Comparison of ENCODE assay signal across 8 cellular contexts in the genomic region with DNA sequence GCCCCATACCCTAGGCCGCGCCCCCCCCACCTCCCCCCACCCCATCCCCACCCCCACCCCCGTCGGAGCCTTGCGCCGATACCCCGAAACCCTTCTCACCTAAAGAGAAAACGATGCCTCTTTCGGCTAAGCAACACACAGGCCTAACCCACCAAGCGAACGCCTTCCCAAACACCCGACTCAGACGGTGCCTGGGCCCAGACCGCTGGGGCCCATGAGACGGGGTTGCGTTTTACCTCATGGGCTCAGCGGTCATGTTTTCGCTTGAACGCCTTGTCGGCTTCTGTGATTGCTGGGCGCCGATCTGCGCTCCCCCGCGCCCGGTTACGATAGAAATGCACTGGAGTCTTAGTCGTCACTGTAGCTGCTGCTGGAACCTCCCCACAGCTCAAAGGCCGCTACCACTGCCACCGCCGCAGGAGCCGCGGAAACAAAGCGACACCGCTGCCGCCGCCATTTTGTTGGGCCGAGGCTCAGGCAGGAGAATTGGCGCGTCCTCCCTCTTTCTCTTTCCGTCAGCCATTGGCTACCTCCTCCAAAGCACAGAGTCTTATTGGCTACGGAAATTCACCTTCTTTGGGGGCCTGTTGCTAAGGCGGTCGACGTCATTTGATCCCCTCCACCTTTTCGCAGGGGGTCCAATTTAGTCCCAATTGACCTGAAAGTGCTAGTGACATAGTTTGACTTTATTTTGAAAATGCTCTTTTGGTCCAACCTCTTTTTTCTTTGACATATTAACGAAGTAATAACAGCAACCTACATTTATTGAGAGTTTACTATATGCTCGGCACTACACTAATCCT. TPM values are rescaled to one million over a fixed set of nuclear protein-coding genes. Genes with fewer than 3 reads are reported as not detected.
DNase-seq lines count a peak whose midpoint lies in the region; ATAC-seq and TF ChIP-seq lines count a peak whose summit lies in the region.

A gene with protein sequence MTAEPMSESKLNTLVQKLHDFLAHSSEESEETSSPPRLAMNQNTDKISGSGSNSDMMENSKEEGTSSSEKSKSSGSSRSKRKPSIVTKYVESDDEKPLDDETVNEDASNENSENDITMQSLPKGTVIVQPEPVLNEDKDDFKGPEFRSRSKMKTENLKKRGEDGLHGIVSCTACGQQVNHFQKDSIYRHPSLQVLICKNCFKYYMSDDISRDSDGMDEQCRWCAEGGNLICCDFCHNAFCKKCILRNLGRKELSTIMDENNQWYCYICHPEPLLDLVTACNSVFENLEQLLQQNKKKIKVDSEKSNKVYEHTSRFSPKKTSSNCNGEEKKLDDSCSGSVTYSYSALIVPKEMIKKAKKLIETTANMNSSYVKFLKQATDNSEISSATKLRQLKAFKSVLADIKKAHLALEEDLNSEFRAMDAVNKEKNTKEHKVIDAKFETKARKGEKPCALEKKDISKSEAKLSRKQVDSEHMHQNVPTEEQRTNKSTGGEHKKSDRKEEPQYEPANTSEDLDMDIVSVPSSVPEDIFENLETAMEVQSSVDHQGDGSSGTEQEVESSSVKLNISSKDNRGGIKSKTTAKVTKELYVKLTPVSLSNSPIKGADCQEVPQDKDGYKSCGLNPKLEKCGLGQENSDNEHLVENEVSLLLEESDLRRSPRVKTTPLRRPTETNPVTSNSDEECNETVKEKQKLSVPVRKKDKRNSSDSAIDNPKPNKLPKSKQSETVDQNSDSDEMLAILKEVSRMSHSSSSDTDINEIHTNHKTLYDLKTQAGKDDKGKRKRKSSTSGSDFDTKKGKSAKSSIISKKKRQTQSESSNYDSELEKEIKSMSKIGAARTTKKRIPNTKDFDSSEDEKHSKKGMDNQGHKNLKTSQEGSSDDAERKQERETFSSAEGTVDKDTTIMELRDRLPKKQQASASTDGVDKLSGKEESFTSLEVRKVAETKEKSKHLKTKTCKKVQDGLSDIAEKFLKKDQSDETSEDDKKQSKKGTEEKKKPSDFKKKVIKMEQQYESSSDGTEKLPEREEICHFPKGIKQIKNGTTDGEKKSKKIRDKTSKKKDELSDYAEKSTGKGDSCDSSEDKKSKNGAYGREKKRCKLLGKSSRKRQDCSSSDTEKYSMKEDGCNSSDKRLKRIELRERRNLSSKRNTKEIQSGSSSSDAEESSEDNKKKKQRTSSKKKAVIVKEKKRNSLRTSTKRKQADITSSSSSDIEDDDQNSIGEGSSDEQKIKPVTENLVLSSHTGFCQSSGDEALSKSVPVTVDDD (N-terminal part only) (minus strand): TSS at position 471 of the 803 bp plus-strand sequence. CDS start 215 bp downstream, at position 256.

- TF ChIP-seq CTCF in OCI-LY3 (IDR thresholded peaks at IDR 0.05; ENCODE audit: low read depth, low read length) (no peak), mucosa of descending colon (IDR thresholded peaks at IDR 0.05) (no peak)

- 0 out of 2 replicates have a peak, but pooled peaks cover 3% of the 10 kb centered on the region for H3K4me1 ChIP-seq in HUES48 (ENCODE audit: control insufficient read depth, insufficient read depth, low read length)
- peaks cover 23% of the 10 kb centered on the region for H3K4me1 ChIP-seq in OCI-LY3 (ENCODE audit: low read length)
- H3K4me1 ChIP-seq in mucosa of descending colon (ENCODE audit: low read depth): no peaks in the 10 kb centered on the region

- peak within 1 kb of the TSS; percentile 99 for H3K4me2 ChIP-seq in OCI-LY3 (ENCODE audit: low read length)

- H3K4me3 ChIP-seq in HUES48 (ENCODE audit: low read depth, low read length) (peak within 1 kb of the TSS; percentile 78), OCI-LY3 (ENCODE audit: low read length) (peak within 1 kb of the TSS; percentile 98), mucosa of descending colon (peak within 1 kb of the TSS; percentile 34)

- peak within 1 kb of the TSS; percentile 95 for H3K27ac ChIP-seq in HUES48 (ENCODE audit: low read depth, low read length)
- peak within 1 kb of the TSS; percentile 88 for H3K27ac ChIP-seq in OCI-LY3 (ENCODE audit: low read length)
- H3K27ac ChIP-seq in epithelial cell of prostate: peak within 1 kb of the TSS; percentile 64

- H4K20me1 ChIP-seq in OCI-LY3 (ENCODE audit: insufficient read depth, low read length): peaks cover 41% of the 10 kb centered on the region

- H2AFZ ChIP-seq in OCI-LY3 (ENCODE audit: low read depth, low read length): peak within 1 kb of the TSS; percentile 97

- H3K27me3 ChIP-seq in HUES48 (ENCODE audit: control insufficient read depth, insufficient read depth, low read length): no peaks in the 10 kb centered on the region
- H3K27me3 ChIP-seq in OCI-LY3 (ENCODE audit: low read depth, low read length): no peaks in the 10 kb centered on the region

- H3K9ac ChIP-seq in HUES48 (ENCODE audit: low read depth, low read length): peak within 1 kb of the TSS; percentile 99
- peak within 1 kb of the TSS; percentile 99 for H3K9ac ChIP-seq in OCI-LY3 (ENCODE audit: low read length)

- DNase-seq in COLO829 (ENCODE audit: low spot score) (peak; percentile 81), activated T-cell treated with anti-CD3 and anti-CD28 coated beads for 24 hours (ENCODE audit: low read depth) (peak; percentile 61), epithelial cell of prostate (ENCODE audit: low read depth, low spot score) (no peak), mucosa of descending colon (peak; percentile 73 to 77 (median 75))
- peak; percentile 49 for DNase-seq in stimulated activated CD8-positive, alpha-beta memory T cell treated with anti-CD3 and anti-CD28 coated beads, Interleukin-4, amount 100 ng/mL, for 24 hours (ENCODE audit: low read depth)

- ATAC-seq in GM21360 (IDR thresholded peaks at IDR 0.05; ENCODE audit: unreplicated experiment) (peak; percentile 92), mucosa of descending colon (peak; percentile 92)

- H3K9me3 ChIP-seq in HUES48 (ENCODE audit: control insufficient read depth, insufficient read depth, low read length) (peaks cover 20% of the 10 kb centered on the region; the same call in 1 of the 2 replicates), OCI-LY3 (ENCODE audit: insufficient read depth, low read length) (no peaks in the 10 kb centered on the region), mucosa of descending colon (no peaks in the 10 kb centered on the region)

- intact Hi-C loops in mucosa of descending colon (cut with DNase I, micrococcal nuclease): no loop called here

- H3K36me3 ChIP-seq in HUES48 (ENCODE audit: control insufficient read depth, insufficient read depth, low read length): no peaks in the 10 kb centered on the region
- H3K36me3 ChIP-seq in OCI-LY3 (replicated peaks; ENCODE audit: low read depth, low read length): peaks cover 4% of the 10 kb centered on the region
- H3K36me3 ChIP-seq in mucosa of descending colon (ENCODE audit: low read depth): no peaks in the 10 kb centered on the region

- peaks cover 56% of the 10 kb centered on the region for H3K79me2 ChIP-seq in OCI-LY3 (ENCODE audit: low read length)

RNA-seq across cellular contexts. Expression of the gene that starts here (rescaled TPM):
- 100 to 1,000 TPM in 1 of 3 donors, 10 to 100 TPM in 2; 47.9 to 108 (median 64.1) TPM for total RNA-seq in mucosa of descending colon

Comparison
In these comparisons a context has a peak if more than half of its experiments do, and no peak if none do; other contexts are left out.
1. H3K4me3 ChIP-seq: peak in every context shown above with its lines; median percentile 98 in OCI-LY3; 78 in HUES48; 34 in mucosa of descending colon.